In the genomic region with DNA sequence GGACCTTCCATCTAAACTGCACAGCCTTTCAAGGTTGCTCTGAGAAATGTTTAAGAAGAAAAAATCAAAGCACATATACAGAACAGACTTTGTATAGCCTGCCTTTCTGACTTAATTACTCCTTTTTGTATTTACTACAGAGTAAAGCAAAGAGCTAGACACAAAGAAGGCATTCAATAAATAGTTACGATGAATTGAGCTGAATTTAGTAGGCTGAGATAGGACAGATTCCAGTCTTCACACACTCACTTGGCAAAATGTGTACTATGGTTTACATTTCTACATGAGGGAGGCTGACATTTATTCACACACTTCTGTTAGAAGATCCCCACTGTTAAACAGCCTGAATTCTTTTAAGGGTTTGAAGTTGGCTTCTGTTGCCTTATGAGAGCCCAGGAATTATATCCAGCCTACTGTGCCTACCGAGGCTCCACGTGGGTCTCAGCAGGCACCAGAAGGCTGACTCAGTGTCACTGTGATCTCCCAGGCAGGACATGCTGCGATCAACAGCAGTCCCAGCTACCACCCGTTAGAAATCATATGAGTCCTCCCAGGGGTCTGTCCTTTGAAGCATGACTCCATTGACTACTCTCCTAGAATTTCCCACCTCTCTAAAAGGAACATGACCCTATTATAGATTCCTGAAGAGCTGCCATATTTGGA, we compare ENCODE assay signal across 12 cellular contexts. TPM values are rescaled to one million over a fixed set of nuclear protein-coding genes. Genes with fewer than 3 reads are reported as not detected.
A peak's percentile ranks its signal among the peaks of the same experiment; 100 is the strongest.
DNase-seq lines count a peak whose midpoint lies in the region; ATAC-seq lines count a peak whose summit lies in the region.
"Had no signal": no experiment of that assay in that cellular context is flagged by ENCODE, and none has a peak within 500 bp of the region (broad histone marks: within the 10 kb centered on the region; RNA-seq: fewer than 3 reads in every experiment).

No MANE protein-coding gene starts in this region.

- no peak for ATAC-seq in GM19023 (IDR thresholded peaks at IDR 0.05; ENCODE audit: unreplicated experiment)

- peak; percentile 87 for DNase-seq in COLO829 (ENCODE audit: low spot score)
- peak; percentile 48 for DNase-seq in NCI-H69 (lab: John Stamatoyannopoulos, UW)
- peak; percentile 43 for DNase-seq in epidermal melanocyte (ENCODE audit: insufficient read length, low spot score)
- peak; percentile 13 for DNase-seq in pons (ENCODE audit: low spot score)
- no peak for DNase-seq in H4 (ENCODE audit: low spot score)
- no peak for DNase-seq in T-helper 9 cell
- DNase-seq: 8988T; AML-193; CD8-positive, alpha-beta memory T cell; DMS 273 treated with DMSO at 0.1 percent for 48 hours; HCEC 1CT had no signal

RNA-seq across cellular contexts. Expression of a gene that starts 24.5 kb away (rescaled TPM):
- total RNA-seq in H4 (2014; rRNA removed; shearing (Covaris generic)) = 56.2 and 61.1 TPM in 2 replicates

Comparison
In these comparisons a context has a peak if more than half of its experiments do, and no peak if none do; other contexts are left out.
1. DNase-seq: peak in COLO829 (single experiment), NCI-H69 (single experiment), epidermal melanocyte (single experiment) and pons (single experiment); none in H4 (single experiment) and T-helper 9 cell (single experiment).